9 cellular contexts compared by ENCODE assay signal in the genomic region with DNA sequence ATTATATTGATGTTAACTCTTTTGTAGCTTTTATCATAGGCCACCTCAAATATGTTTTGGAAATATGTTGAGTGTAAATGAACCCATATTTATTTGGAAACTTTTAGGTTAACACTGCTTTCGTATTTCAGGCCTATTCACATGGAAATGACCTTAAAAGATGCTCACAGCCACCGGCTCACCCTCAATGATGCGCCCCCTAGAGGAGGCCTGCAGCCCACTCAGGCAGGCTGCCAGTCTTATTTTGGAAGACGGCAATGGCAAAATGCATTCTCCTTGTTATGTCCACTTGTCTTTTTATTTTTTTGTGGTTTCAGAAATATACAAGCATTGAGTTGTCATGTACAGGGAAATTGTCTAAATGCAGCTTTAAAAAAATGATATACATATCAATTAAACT.
DNase-seq lines count a peak whose midpoint lies in the region; ATAC-seq and TF ChIP-seq lines count a peak whose summit lies in the region.
"Had no signal": no experiment of that assay in that cellular context is flagged by ENCODE, and none has a peak within 500 bp of the region (broad histone marks: within the 10 kb centered on the region; RNA-seq: fewer than 3 reads in every experiment).

No MANE protein-coding gene starts in this region.

- CTCF ChIA-PET in activated CD8-positive, alpha-beta memory T cell treated with anti-CD3 and anti-CD28 coated beads, Interleukin-2, amount 10 ng/mL, durations not matched to agents 7 days and 5 days (lab: Charles Lee), result no interaction called here

- no peaks in the 10 kb centered on the region for H3K27me3 Mint-ChIP-seq in stimulated activated naive CD8-positive, alpha-beta T cell treated with anti-CD3 and anti-CD28 coated beads, Interleukin-15, amount 100 ng/mL, for 72 hours
- no peaks in the 10 kb centered on the region for H3K27me3 Mint-ChIP-seq in activated CD8-positive, alpha-beta memory T cell treated with anti-CD3 and anti-CD28 coated beads, Interleukin-2, amount 10 ng/mL, durations not matched to agents 7 days and 5 days

- H3K27ac Mint-ChIP-seq in stimulated activated naive CD8-positive, alpha-beta T cell treated with anti-CD3 and anti-CD28 coated beads, Interleukin-15, amount 100 ng/mL, for 72 hours, result no peak overlapping the region
- no peak overlapping the region for H3K27ac Mint-ChIP-seq in activated CD8-positive, alpha-beta memory T cell treated with anti-CD3 and anti-CD28 coated beads, Interleukin-2, amount 10 ng/mL, durations not matched to agents 7 days and 5 days

- no peak overlapping the region for H3K4me3 ChIP-seq in NB4 (ENCODE audit: low read depth, low read length)
- no peak overlapping the region for H3K4me3 ChIP-seq in epithelial cell of esophagus (ENCODE audit: low read length)

- TF ChIP-seq POLR2A in NB4 (IDR thresholded peaks at IDR 0.05; ENCODE audit: extremely low read depth, insufficient read length), result no peak

- ATAC-seq in stimulated activated naive CD8-positive, alpha-beta T cell treated with anti-CD3 and anti-CD28 coated beads, Interleukin-15, Interleukin-2, amounts not matched to agents 100 U/mL and 50 U/mL, for 24 hours, result no peak
- ATAC-seq in stimulated activated naive CD8-positive, alpha-beta T cell treated with anti-CD3 and anti-CD28 coated beads, Interleukin-15, amount 100 ng/mL, for 72 hours, result no peak
- ATAC-seq in activated CD8-positive, alpha-beta memory T cell treated with anti-CD3 and anti-CD28 coated beads, Interleukin-2, amount 10 ng/mL, durations not matched to agents 7 days and 5 days, result no peak
- ATAC-seq: left lobe of liver had no signal

- DNase-seq in stimulated activated naive CD8-positive, alpha-beta T cell treated with anti-CD3 and anti-CD28 coated beads, Interleukin-15, Interleukin-2, amounts not matched to agents 100 U/mL and 50 U/mL, for 24 hours, result peak; percentile 4
- DNase-seq in stimulated activated naive CD8-positive, alpha-beta T cell treated with anti-CD3 and anti-CD28 coated beads, Interleukin-15, amount 100 ng/mL, for 72 hours, result no peak
- DNase-seq in NB4 (ENCODE audit: low read depth), result peak; percentile 56
- DNase-seq in epithelial cell of esophagus (ENCODE audit: low read depth), result peak; percentile 17
- no peak for DNase-seq in NCI-H2081 (lab: John Stamatoyannopoulos, UW)
- no peak for DNase-seq in activated CD8-positive, alpha-beta memory T cell treated with anti-CD3 and anti-CD28 coated beads, Interleukin-2, amount 50 U/mL, for 4 hours
- DNase-seq in activated CD8-positive, alpha-beta memory T cell treated with anti-CD3 and anti-CD28 coated beads, Interleukin-2, amount 10 ng/mL, durations not matched to agents 7 days and 5 days, result no peak
- no peak for DNase-seq in GF-D8 (lab: John Stamatoyannopoulos, UW)

- H3K36me3 Mint-ChIP-seq in activated CD8-positive, alpha-beta memory T cell treated with anti-CD3 and anti-CD28 coated beads, Interleukin-2, amount 10 ng/mL, durations not matched to agents 7 days and 5 days, result no peaks in the 10 kb centered on the region

- peaks cover 5 to 12% of the 10 kb centered on the region in 2 donors for H3K9me3 Mint-ChIP-seq in stimulated activated naive CD8-positive, alpha-beta T cell treated with anti-CD3 and anti-CD28 coated beads, Interleukin-15, amount 100 ng/mL, for 72 hours
- H3K9me3 Mint-ChIP-seq in activated CD8-positive, alpha-beta memory T cell treated with anti-CD3 and anti-CD28 coated beads, Interleukin-2, amount 10 ng/mL, durations not matched to agents 7 days and 5 days (ENCODE audit: low read depth), result peaks cover 2% of the 10 kb centered on the region

- H3K4me3 Mint-ChIP-seq in stimulated activated naive CD8-positive, alpha-beta T cell treated with anti-CD3 and anti-CD28 coated beads, Interleukin-15, amount 100 ng/mL, for 72 hours, result no peak overlapping the region
- no peak overlapping the region for H3K4me3 Mint-ChIP-seq in activated CD8-positive, alpha-beta memory T cell treated with anti-CD3 and anti-CD28 coated beads, Interleukin-2, amount 10 ng/mL, durations not matched to agents 7 days and 5 days

- TF ChIP-seq CTCF in NB4 (IDR thresholded peaks at IDR 0.05; ENCODE audit: low read depth, low read length) (peak; percentile 83), epithelial cell of esophagus (IDR thresholded peaks at IDR 0.05; ENCODE audit: insufficient read depth, low read depth, low read length, missing control alignments) (peak; percentile 43)

- no peaks in the 10 kb centered on the region for H3K4me1 Mint-ChIP-seq in stimulated activated naive CD8-positive, alpha-beta T cell treated with anti-CD3 and anti-CD28 coated beads, Interleukin-15, amount 100 ng/mL, for 72 hours
- H3K4me1 Mint-ChIP-seq in activated CD8-positive, alpha-beta memory T cell treated with anti-CD3 and anti-CD28 coated beads, Interleukin-2, amount 10 ng/mL, durations not matched to agents 7 days and 5 days, result no peaks in the 10 kb centered on the region

Comparison
In these comparisons a context has a peak if more than half of its experiments do, and no peak if none do; other contexts are left out.
1. DNase-seq: peak in stimulated activated naive CD8-positive, alpha-beta T cell treated with anti-CD3 and anti-CD28 coated beads, Interleukin-15, Interleukin-2, amounts not matched to agents 100 U/mL and 50 U/mL, for 24 hours (single experiment), NB4 (single experiment) and epithelial cell of esophagus (single experiment); none in stimulated activated naive CD8-positive, alpha-beta T cell treated with anti-CD3 and anti-CD28 coated beads, Interleukin-15, amount 100 ng/mL, for 72 hours (0 of 2), NCI-H2081 (0 of 2), activated CD8-positive, alpha-beta memory T cell treated with anti-CD3 and anti-CD28 coated beads, Interleukin-2, amount 50 U/mL, for 4 hours (single experiment), activated CD8-positive, alpha-beta memory T cell treated with anti-CD3 and anti-CD28 coated beads, Interleukin-2, amount 10 ng/mL, durations not matched to agents 7 days and 5 days (single experiment) and GF-D8 (single experiment).